15 cellular contexts compared by ENCODE assay signal in the genomic region with DNA sequence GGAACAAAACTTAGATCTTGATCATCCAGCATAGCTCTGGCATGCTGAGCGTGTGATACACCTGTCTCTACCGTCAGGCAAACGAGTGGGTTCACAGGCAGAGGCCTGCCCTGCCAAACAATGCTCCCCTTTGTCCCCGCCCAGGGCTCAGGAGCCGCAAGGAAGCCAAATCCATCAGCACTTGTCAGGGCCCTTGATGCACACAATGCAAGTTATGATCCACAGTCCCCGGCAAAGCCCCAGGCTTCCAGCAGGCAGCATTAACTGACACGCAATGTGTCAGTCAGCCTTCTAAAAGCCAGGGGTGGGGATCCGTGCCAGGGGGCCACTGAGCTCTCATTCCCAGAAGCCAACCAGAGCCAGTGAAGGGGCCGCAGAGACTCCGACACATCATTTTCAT.
DNase-seq lines count a peak whose midpoint lies in the region; ATAC-seq, FAIRE-seq and TF ChIP-seq lines count a peak whose summit lies in the region.
"Had no signal": no experiment of that assay in that cellular context is flagged by ENCODE, and none has a peak within 500 bp of the region (broad histone marks: within the 10 kb centered on the region; RNA-seq: fewer than 3 reads in every experiment).

No MANE protein-coding gene starts in this region.

- H3K4me3 ChIP-seq in esophagus (ENCODE audit: low read depth in 1 of 2, low read length in 2 of 2) (no peak overlapping the region), trophoblast cell (ENCODE audit: low read depth, low read length) (no peak overlapping the region), coronary artery (no peak overlapping the region)
- H3K4me3 ChIP-seq: right atrium auricular region had no signal

- TF ChIP-seq CTCF in coronary artery (IDR thresholded peaks at IDR 0.05) = no peak

- H3K4me2 ChIP-seq in trophoblast cell (ENCODE audit: low read length) = no peak overlapping the region

- H3K27ac ChIP-seq in esophagus (ENCODE audit: low read depth in 2 of 2, low read length in 1 of 2) (peak overlapping the region; percentile 82 to 90), trophoblast cell (ENCODE audit: low read depth, low read length) (no peak overlapping the region), coronary artery (no peak overlapping the region)
- H3K27ac ChIP-seq: right atrium auricular region had no signal

- no peaks in the 10 kb centered on the region for H3K79me1 ChIP-seq in trophoblast cell (ENCODE audit: low read length)

- no peak overlapping the region for H2AK5ac ChIP-seq in trophoblast cell (ENCODE audit: low read length)

- H3K27me3 ChIP-seq in esophagus (ENCODE audit: control insufficient read depth in 1 of 2, insufficient read depth in 2 of 2, low read length in 2 of 2) (no peaks in the 10 kb centered on the region), trophoblast cell (ENCODE audit: insufficient read depth, low read length) (no peaks in the 10 kb centered on the region)
- H3K27me3 ChIP-seq: right atrium auricular region had no signal

- H3K23ac ChIP-seq in trophoblast cell (ENCODE audit: low read length) = no peak overlapping the region

- H4K8ac ChIP-seq in trophoblast cell (ENCODE audit: low read depth, low read length) = no peak overlapping the region

- H2AFZ ChIP-seq in trophoblast cell (ENCODE audit: insufficient read depth, low read length, poor library complexity) = no peak overlapping the region

- peaks cover 2 to 14% of the 10 kb centered on the region in 2 donors for H3K4me1 ChIP-seq in esophagus (ENCODE audit: control insufficient read depth in 2 of 2, insufficient read depth in 2 of 2, low read length in 1 of 2)
- H3K4me1 ChIP-seq in trophoblast cell (ENCODE audit: control insufficient read depth in 1 of 2, insufficient read depth in 2 of 2, low read length in 2 of 2) = no peaks in the 10 kb centered on the region
- H3K4me1 ChIP-seq: right atrium auricular region had no signal

- H4K12ac ChIP-seq in trophoblast cell (ENCODE audit: low read depth, low read length) = no peak overlapping the region

- no peak overlapping the region for H4K91ac ChIP-seq in trophoblast cell (ENCODE audit: low read depth, low read length)

- H3K14ac ChIP-seq in trophoblast cell (ENCODE audit: low read length) = no peak overlapping the region

- ATAC-seq in GM19324 (IDR thresholded peaks at IDR 0.05; ENCODE audit: low FRiP score, unreplicated experiment) = no peak

- peaks cover 0 to 2% of the 10 kb centered on the region in 2 donors for H3K9me3 ChIP-seq in esophagus (ENCODE audit: control insufficient read depth in 2 of 2, insufficient read depth in 1 of 2, low read depth in 1 of 2, low read length in 1 of 2)
- peaks cover 4% of the 10 kb centered on the region for H3K9me3 ChIP-seq in trophoblast cell (ENCODE audit: insufficient read depth, low read depth, low read length)
- H3K9me3 ChIP-seq: Caco-2 had no signal

- WGBS in esophagus, 2 donors = 46 to 59% methylated on average over 10 of the region's 10 CpGs
- WGBS in trophoblast cell (ENCODE audit: extremely low coverage, insufficient coverage, insufficient read length) = no CpG with 5 or more reads among the region's 10 CpGs

- H3K9ac ChIP-seq in trophoblast cell (ENCODE audit: low read length) = no peak overlapping the region

- H2BK5ac ChIP-seq in trophoblast cell (ENCODE audit: low read depth, low read length, poor library complexity) = no peak overlapping the region

- FAIRE-seq in GM19239 (lab: Jason Lieb, UNC) = no peak
- FAIRE-seq: colon had no signal

- no peak overlapping the region for H3K4ac ChIP-seq in trophoblast cell (ENCODE audit: low read depth, low read length)

- H3K36me3 ChIP-seq in esophagus (ENCODE audit: control insufficient read depth in 2 of 2, insufficient read depth in 2 of 2, low read length in 1 of 2) (no peaks in the 10 kb centered on the region), trophoblast cell (ENCODE audit: control insufficient read depth in 1 of 2, insufficient read depth in 2 of 2, low read length in 2 of 2) (no peaks in the 10 kb centered on the region)
- H3K36me3 ChIP-seq: right atrium auricular region had no signal

- no peak overlapping the region for H3K18ac ChIP-seq in trophoblast cell (ENCODE audit: low read length)

- no peak overlapping the region for H2BK120ac ChIP-seq in trophoblast cell (ENCODE audit: insufficient read depth, low read length, poor library complexity)

- H3K79me2 ChIP-seq in trophoblast cell (ENCODE audit: control insufficient read depth, insufficient read depth, low read length, poor library complexity) = no peaks in the 10 kb centered on the region

- peak; percentile 48 for DNase-seq in COLO668 (lab: John Stamatoyannopoulos, UW; ENCODE audit: unreplicated experiment)
- DNase-seq in NCI-H1105 (lab: John Stamatoyannopoulos, UW) = peak; percentile 92
- DNase-seq in NCI-H748 treated with DMSO at 0.1 percent for 48 hours (lab: John Stamatoyannopoulos, UW) = peak; percentile 38
- DNase-seq in GM19239 (ENCODE audit: insufficient read length, low spot score) = no peak
- no peak for DNase-seq in trophoblast cell
- no peak for DNase-seq in coronary artery (ENCODE audit: low spot score)
- DNase-seq: activated B cell treated with CpG ODN at 0.5 μM for 24 hours; activated effector memory CD4-positive, alpha-beta T cell treated with anti-CD3 and anti-CD28 coated beads, Interleukin-2, amount 50 U/mL, for 16 hours; immature natural killer cell; mesenchymal stem cell had no signal

- H2BK12ac ChIP-seq in trophoblast cell (ENCODE audit: low read length) = no peak overlapping the region

Comparison
In these comparisons a context has a peak if more than half of its experiments do, and no peak if none do; other contexts are left out.
1. DNase-seq: peak in COLO668 (single experiment), NCI-H1105 (single experiment) and NCI-H748 treated with DMSO at 0.1 percent for 48 hours (single experiment); none in GM19239 (single experiment), trophoblast cell (0 of 2) and coronary artery (single experiment).
2. H3K27ac ChIP-seq: peak in esophagus (2 of 2); none in trophoblast cell (single experiment) and coronary artery (0 of 2).